ENCODE assay signal across 23 cellular contexts in genomic region chr14:105899657-105900397, GRCh38.
"Had no signal": no experiment of that assay in that cellular context is flagged by ENCODE, and none has a peak within 500 bp of the region (broad histone marks: within the 10 kb centered on the region; RNA-seq: fewer than 3 reads in every experiment).

No MANE protein-coding gene starts in this region.

- H3K9ac ChIP-seq: neural progenitor cell had no signal

- H3K4me3 Mint-ChIP-seq: activated CD4-positive, alpha-beta memory T cell treated with anti-CD3 and anti-CD28 coated beads, Interleukin-2, amount 10 ng/mL, durations not matched to agents 7 days and 5 days; activated CD8-positive, alpha-beta memory T cell treated with anti-CD3 and anti-CD28 coated beads, Interleukin-2, amount 10 ng/mL, durations not matched to agents 7 days and 5 days; activated naive CD4-positive, alpha-beta T cell treated with anti-CD3 and anti-CD28 coated beads, Interleukin-2, amount 10 ng/mL, durations not matched to agents 7 days and 5 days; endodermal cell; neural progenitor cell; stimulated activated naive CD8-positive, alpha-beta T cell treated with anti-CD3 and anti-CD28 coated beads, Interleukin-15, amount 100 ng/mL, for 72 hours; T-cell; T-helper 2 cell treated with Interferon-gamma antibody and Interleukin-4, amounts not matched to agents 5 μg/mL and 100 μg/mL, for 36 hours had no signal

- H3K4me3 ChIP-seq: coronary artery, gastroesophageal sphincter, lower lobe of right lung, neural progenitor cell, tibial artery had no signal

- H3K9me3 Mint-ChIP-seq: activated CD4-positive, alpha-beta memory T cell treated with anti-CD3 and anti-CD28 coated beads, Interleukin-2, amount 10 ng/mL, durations not matched to agents 7 days and 5 days; activated naive CD4-positive, alpha-beta T cell treated with anti-CD3 and anti-CD28 coated beads, Interleukin-2, amount 10 ng/mL, durations not matched to agents 7 days and 5 days; naive thymus-derived CD8-positive, alpha-beta T cell; T-cell; T-helper 2 cell treated with Interferon-gamma antibody and Interleukin-4, amounts not matched to agents 5 μg/mL and 100 μg/mL, for 36 hours had no signal

- H3K36me3 Mint-ChIP-seq: activated CD8-positive, alpha-beta memory T cell treated with anti-CD3 and anti-CD28 coated beads, Interleukin-2, amount 10 ng/mL, durations not matched to agents 7 days and 5 days; activated naive CD4-positive, alpha-beta T cell treated with anti-CD3 and anti-CD28 coated beads, Interleukin-2, amount 10 ng/mL, durations not matched to agents 7 days and 5 days; naive thymus-derived CD8-positive, alpha-beta T cell; neural progenitor cell; T-cell had no signal

- H3K27me3 ChIP-seq: neural progenitor cell had no signal

- H3K27ac ChIP-seq: coronary artery, gastroesophageal sphincter, lower lobe of right lung, neural progenitor cell, tibial artery had no signal

- ATAC-seq: activated CD8-positive, alpha-beta memory T cell treated with anti-CD3 and anti-CD28 coated beads, Interleukin-2, amount 10 ng/mL, durations not matched to agents 7 days and 5 days; gastroesophageal sphincter; lower lobe of right lung; naive thymus-derived CD8-positive, alpha-beta T cell; stimulated activated naive CD8-positive, alpha-beta T cell treated with anti-CD3 and anti-CD28 coated beads, Interleukin-15, amount 100 ng/mL, for 72 hours; T-cell had no signal

- FAIRE-seq: bronchial epithelial cell had no signal

- H3K4me2 ChIP-seq: neural progenitor cell had no signal

- DNase-seq: activated CD4-positive, alpha-beta memory T cell treated with anti-CD3 and anti-CD28 coated beads, Interleukin-2, amount 10 ng/mL, durations not matched to agents 7 days and 5 days; activated CD4-positive, alpha-beta T cell treated with anti-CD3 and anti-CD28 coated beads for 48 hours; activated CD8-positive, alpha-beta memory T cell treated with anti-CD3 and anti-CD28 coated beads, Interleukin-2, amount 10 ng/mL, durations not matched to agents 7 days and 5 days; activated effector memory CD4-positive, alpha-beta T cell treated with anti-CD3 and anti-CD28 coated beads, Interleukin-2, amount 50 U/mL, for 16 hours; activated naive CD4-positive, alpha-beta T cell treated with anti-CD3 and anti-CD28 coated beads, Interleukin-2, amount 10 ng/mL, durations not matched to agents 7 days and 5 days; activated T-cell treated with anti-CD3 and anti-CD28 coated beads for 4 hours; amygdala; endodermal cell; head of caudate nucleus; islet precursor cell; lower lobe of right lung; stimulated activated CD4-positive, alpha-beta T cell treated with anti-CD3 and anti-CD28 coated beads, Interleukin-12 subunit alpha, Interleukin-12 subunit beta, amount 100 ng/mL, for 4 hours; stimulated activated CD4-positive, alpha-beta T cell treated with anti-CD3 and anti-CD28 coated beads, Interleukin-4, amount 100 ng/mL, for 4 hours; stimulated activated naive CD8-positive, alpha-beta T cell treated with anti-CD3 and anti-CD28 coated beads, Interleukin-15, amount 100 ng/mL, for 72 hours; T-cell; tibial artery had no signal

- H3K36me3 ChIP-seq: gastroesophageal sphincter, lower lobe of right lung, neural progenitor cell, tibial artery had no signal

- H3K27me3 Mint-ChIP-seq: activated CD8-positive, alpha-beta memory T cell treated with anti-CD3 and anti-CD28 coated beads, Interleukin-2, amount 10 ng/mL, durations not matched to agents 7 days and 5 days; progenitor cell of endocrine pancreas had no signal

- H2AFZ ChIP-seq: neural progenitor cell had no signal

- H3K4me1 ChIP-seq: gastroesophageal sphincter, lower lobe of right lung, neural progenitor cell, tibial artery had no signal

- H3K27ac Mint-ChIP-seq: activated CD4-positive, alpha-beta memory T cell treated with anti-CD3 and anti-CD28 coated beads, Interleukin-2, amount 10 ng/mL, durations not matched to agents 7 days and 5 days; activated CD8-positive, alpha-beta memory T cell treated with anti-CD3 and anti-CD28 coated beads, Interleukin-2, amount 10 ng/mL, durations not matched to agents 7 days and 5 days; activated naive CD4-positive, alpha-beta T cell treated with anti-CD3 and anti-CD28 coated beads, Interleukin-2, amount 10 ng/mL, durations not matched to agents 7 days and 5 days; endodermal cell; neural progenitor cell; progenitor cell of endocrine pancreas; T-cell; T-helper 2 cell treated with Interferon-gamma antibody and Interleukin-4, amounts not matched to agents 5 μg/mL and 100 μg/mL, for 36 hours had no signal

- H3K4me1 Mint-ChIP-seq: endodermal cell, neural progenitor cell had no signal

- H3K9me3 ChIP-seq: lower lobe of right lung, tibial artery had no signal
